Comparison of ENCODE assay signal across 8 cellular contexts in the genomic region with DNA sequence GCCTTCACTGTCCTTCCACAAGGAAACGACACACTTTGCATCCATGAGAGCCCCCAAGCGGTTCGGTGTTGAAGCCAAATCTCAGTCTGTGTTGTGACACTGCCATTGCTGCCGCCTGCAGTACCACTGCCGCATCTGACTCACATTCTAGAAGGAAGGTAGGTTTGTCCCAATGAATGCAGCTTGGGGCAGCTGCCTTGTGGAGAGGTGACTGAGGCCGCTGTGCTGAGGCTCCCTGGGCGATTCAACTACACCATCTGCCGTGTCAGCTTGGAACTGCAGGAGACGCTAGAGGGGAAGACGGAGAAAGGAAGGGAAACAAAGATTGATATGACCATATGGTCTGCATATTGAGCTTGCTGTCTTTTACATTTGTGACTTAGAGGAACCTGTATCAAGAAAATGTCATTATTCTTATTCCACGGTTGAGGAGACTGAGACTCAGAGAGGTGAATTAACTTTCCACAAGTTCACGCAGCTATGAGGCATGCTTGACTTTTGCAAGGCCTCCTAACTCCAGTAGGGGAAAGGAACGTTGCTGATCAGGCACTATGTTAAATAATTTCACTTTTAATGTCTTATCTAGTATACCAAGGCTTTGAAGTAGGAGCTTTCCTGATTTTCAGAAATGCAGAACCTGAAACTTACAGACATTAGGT. TPM values are rescaled to one million over a fixed set of nuclear protein-coding genes. Genes with fewer than 3 reads are reported as not detected.
A peak's percentile ranks its signal among the peaks of the same experiment; 100 is the strongest.
DNase-seq lines count a peak whose midpoint lies in the region; ATAC-seq, FAIRE-seq and TF ChIP-seq lines count a peak whose summit lies in the region.

No MANE protein-coding gene starts in this region.

- TF ChIP-seq CTCF in LNCAP (IDR thresholded peaks at IDR 0.05) (peak; percentile 99), Peyer's patch (IDR thresholded peaks at IDR 0.05) (peak; percentile 44 to 91 (median 82)), fibroblast of mammary gland (conservative IDR thresholded peaks at IDR 0.05; ENCODE audit: control insufficient read depth, insufficient read depth, low read depth, low read length) (peak; percentile 99), thoracic aorta (IDR thresholded peaks at IDR 0.05) (peak; percentile 84)

- peak; percentile 81 for FAIRE-seq in G401.6 (lab: Jason Lieb, UNC)

- no peaks in the 10 kb centered on the region for H3K27me3 Mint-ChIP-seq in activated T-cell treated with anti-CD3 and anti-CD28 coated beads, Interleukin-2, amount 50 U/mL, for 4 hours (ENCODE audit: low read depth)

- peak; percentile 100 for ATAC-seq in activated T-cell treated with anti-CD3 and anti-CD28 coated beads, Interleukin-2, amount 50 U/mL, for 4 hours
- ATAC-seq in thoracic aorta (ENCODE audit: insufficient number of reproducible peaks, low FRiP score, low read depth): no peak

- H3K4me1 Mint-ChIP-seq in activated T-cell treated with anti-CD3 and anti-CD28 coated beads, Interleukin-2, amount 50 U/mL, for 4 hours (ENCODE audit: low read depth): peaks cover 2% of the 10 kb centered on the region

- no peak overlapping the region for H3K4me3 Mint-ChIP-seq in activated T-cell treated with anti-CD3 and anti-CD28 coated beads, Interleukin-2, amount 50 U/mL, for 4 hours

- H3K36me3 ChIP-seq in Peyer's patch (no peaks in the 10 kb centered on the region), thoracic aorta (no peaks in the 10 kb centered on the region)

- no peak overlapping the region for H3K4me3 ChIP-seq in Peyer's patch
- no peak overlapping the region for H3K4me3 ChIP-seq in fibroblast of mammary gland (ENCODE audit: control insufficient read depth, low read depth, low read length)
- no peak overlapping the region for H3K4me3 ChIP-seq in thoracic aorta

- H3K36me3 Mint-ChIP-seq in activated T-cell treated with anti-CD3 and anti-CD28 coated beads, Interleukin-2, amount 50 U/mL, for 4 hours (ENCODE audit: insufficient read depth): no peaks in the 10 kb centered on the region

- DNase-seq in H4 (ENCODE audit: low spot score): peak; percentile 95
- DNase-seq in Peyer's patch: peak; percentile 49 to 85 (median 75)
- peak; percentile 63 for DNase-seq in activated T-cell treated with anti-CD3 and anti-CD28 coated beads, Interleukin-2, amount 50 U/mL, for 4 hours
- DNase-seq in fibroblast of mammary gland (ENCODE audit: low read depth): peak; percentile 67
- peak in 51 of 56 donors; percentile 3 to 75 (median 36) for DNase-seq in nucleus accumbens (lab: John Stamatoyannopoulos, UW)
- DNase-seq in thoracic aorta (ENCODE audit: low spot score): peak; percentile 3

- H3K27me3 ChIP-seq in Peyer's patch: no peaks in the 10 kb centered on the region
- H3K27me3 ChIP-seq in thoracic aorta (replicated peaks; ENCODE audit: insufficient read depth): no peaks in the 10 kb centered on the region

- H3K27ac ChIP-seq in Peyer's patch (no peak overlapping the region), thoracic aorta (no peak overlapping the region)

- H3K9me3 ChIP-seq in Peyer's patch (no peaks in the 10 kb centered on the region), thoracic aorta (no peaks in the 10 kb centered on the region)

- TF ChIP-seq POLR2A in Peyer's patch (IDR thresholded peaks at IDR 0.05): no peak

- H3K4me1 ChIP-seq in Peyer's patch (no peaks in the 10 kb centered on the region), thoracic aorta (ENCODE audit: control insufficient read depth in 1 of 2, low read depth in 2 of 2) (no peaks in the 10 kb centered on the region)

- H3K9me3 Mint-ChIP-seq in activated T-cell treated with anti-CD3 and anti-CD28 coated beads, Interleukin-2, amount 50 U/mL, for 4 hours: no peaks in the 10 kb centered on the region

RNA-seq across cellular contexts. Expression of a gene that starts 43.5 kb away (rescaled TPM):
- total RNA-seq in H4 (2014; rRNA removed; shearing (Covaris generic)): 137 and 169 TPM in 2 replicates
- total RNA-seq in Peyer's patch: 10 to 100 TPM; 59.7 to 78.5 (median 63.2) TPM
- 100 to 1,000 TPM; 106 to 130 (median 116) TPM for total RNA-seq in activated T-cell treated with anti-CD3 and anti-CD28 coated beads, Interleukin-2, amount 50 U/mL, for 4 hours
- 10 to 100 TPM; 57.4 to 72.5 TPM for total RNA-seq in thoracic aorta

Comparison
In these comparisons a context has a peak if more than half of its experiments do, and no peak if none do; other contexts are left out.
1. DNase-seq: peak in every context shown above with its lines; median percentile 95 in H4; 75 in Peyer's patch; 67 in fibroblast of mammary gland; 63 in activated T-cell treated with anti-CD3 and anti-CD28 coated beads, Interleukin-2, amount 50 U/mL, for 4 hours; 36 in nucleus accumbens; 3 in thoracic aorta.